Comparison of ENCODE assay signal across 25 cellular contexts in genomic region chr14:102206901-102207300, GRCh38.
DNase-seq lines count a peak whose midpoint lies in the region; ATAC-seq and TF ChIP-seq lines count a peak whose summit lies in the region.
"Had no signal": no experiment of that assay in that cellular context is flagged by ENCODE, and none has a peak within 500 bp of the region (broad histone marks: within the 10 kb centered on the region; RNA-seq: fewer than 3 reads in every experiment).

No MANE protein-coding gene starts in this region.

- DNase-seq in NCI-H526 (lab: John Stamatoyannopoulos, UW) (peak; percentile 11 to 69), NCI-H526 treated with DMSO at 0.1 percent for 48 hours (lab: John Stamatoyannopoulos, UW) (no peak), NCI-H146 treated with DMSO at 0.1 percent for 48 hours (lab: John Stamatoyannopoulos, UW; ENCODE audit: unreplicated experiment) (peak; percentile 61), cerebellar cortex (ENCODE audit: low spot score) (peak; percentile 48), sigmoid colon (peak; percentile 32), SIG-M5 (lab: John Stamatoyannopoulos, UW) (no peak), DMS 273 treated with DMSO at 0.1 percent for 48 hours (lab: John Stamatoyannopoulos, UW) (no peak)
- DNase-seq: activated CD4-positive, alpha-beta T cell treated with anti-CD3 and anti-CD28 coated beads for 36 hours; activated CD8-positive, alpha-beta memory T cell treated with anti-CD3 and anti-CD28 coated beads, Interleukin-2, amount 10 ng/mL, durations not matched to agents 7 days and 5 days; activated gamma-delta T cell treated with Interleukin-2 at 50 U/mL for 16 hours; HCEC 1CT; naive thymus-derived CD4-positive, alpha-beta T cell; NCI-H1092 treated with DMSO at 0.1 percent for 48 hours; stimulated activated CD4-positive, alpha-beta T cell treated with anti-CD3 and anti-CD28 coated beads, Interleukin-4, amount 100 ng/mL, for 4 hours; stimulated activated CD8-positive, alpha-beta memory T cell treated with anti-CD3 and anti-CD28 coated beads, Interleukin-4, amount 100 ng/mL, for 48 hours; thyroid gland had no signal

- ATAC-seq in GM21737 (IDR thresholded peaks at IDR 0.05; ENCODE audit: unreplicated experiment), result no peak
- ATAC-seq: activated CD4-positive, alpha-beta T cell treated with anti-CD3 and anti-CD28 coated beads for 36 hours; activated CD8-positive, alpha-beta memory T cell treated with anti-CD3 and anti-CD28 coated beads, Interleukin-2, amount 10 ng/mL, durations not matched to agents 7 days and 5 days; gastroesophageal sphincter; naive thymus-derived CD4-positive, alpha-beta T cell had no signal

- H3K9me3 ChIP-seq in sigmoid colon, result no peaks in the 10 kb centered on the region
- H3K9me3 ChIP-seq: ascending aorta; BLaER1 treated with 17β-estradiol and CSF1 and Interleukin-3, amounts not matched to agents 10 nM and 100 nM; gastroesophageal sphincter; SJSA1; thyroid gland had no signal

- no peak for TF ChIP-seq POLR2A in sigmoid colon (IDR thresholded peaks at IDR 0.05)

- peaks cover 0 to 54% (median 15%) of the 10 kb centered on the region in 4 donors for H3K36me3 ChIP-seq in sigmoid colon

- no peaks in the 10 kb centered on the region for H3K4me1 ChIP-seq in sigmoid colon
- H3K4me1 ChIP-seq: ascending aorta, gastroesophageal sphincter, SJSA1 had no signal

- WGBS in sigmoid colon, 2 donors, result 90 to 94% methylated on average over 8 of the region's 8 CpGs

- H3K27ac ChIP-seq in sigmoid colon, result no peak overlapping the region
- H3K27ac ChIP-seq: ascending aorta, coronary artery, epithelial cell of prostate, gastroesophageal sphincter, SJSA1, thyroid gland had no signal

- TF ChIP-seq CTCF in sigmoid colon (IDR thresholded peaks at IDR 0.05), result no peak

- H3K27me3 ChIP-seq in sigmoid colon, result no peaks in the 10 kb centered on the region
- H3K27me3 ChIP-seq: ascending aorta; BLaER1 treated with 17β-estradiol and CSF1 and Interleukin-3, amounts not matched to agents 10 nM and 100 nM; gastroesophageal sphincter; SJSA1; thyroid gland had no signal

- intact Hi-C loops in sigmoid colon (cut with DNase I), result no loop called here

- no peak overlapping the region for H3K4me3 ChIP-seq in sigmoid colon
- H3K4me3 ChIP-seq: ascending aorta; BLaER1 treated with 17β-estradiol and CSF1 and Interleukin-3, amounts not matched to agents 10 nM and 100 nM; coronary artery; gastroesophageal sphincter; lung; SJSA1; smooth muscle cell; thyroid gland had no signal

- TF ChIP-seq EP300 in sigmoid colon (IDR thresholded peaks at IDR 0.05), result no peak

Comparison
In these comparisons a context has a peak if more than half of its experiments do, and no peak if none do; other contexts are left out.
1. DNase-seq: peak in NCI-H526 (2 of 2), NCI-H146 treated with DMSO at 0.1 percent for 48 hours (single experiment), cerebellar cortex (single experiment) and sigmoid colon (single experiment); none in NCI-H526 treated with DMSO at 0.1 percent for 48 hours (single experiment), SIG-M5 (single experiment) and DMS 273 treated with DMSO at 0.1 percent for 48 hours (single experiment).